Comparison of ENCODE assay signal across 25 cellular contexts in genomic region chr2:239360421-239361310, GRCh38. TPM values are rescaled to one million over a fixed set of nuclear protein-coding genes. Genes with fewer than 3 reads are reported as not detected.
DNase-seq lines count a peak whose midpoint lies in the region; ATAC-seq and TF ChIP-seq lines count a peak whose summit lies in the region.
"Had no signal": no experiment of that assay in that cellular context is flagged by ENCODE, and none has a peak within 500 bp of the region (broad histone marks: within the 10 kb centered on the region; RNA-seq: fewer than 3 reads in every experiment).

No MANE protein-coding gene starts in this region.

- H3K4me3 Mint-ChIP-seq in natural killer cell treated with Interleukin-12 subunit alpha and Interleukin-12 subunit beta and Interleukin-15 and Interleukin-18, amount 100 ng/mL, for 72 hours, result no peak overlapping the region
- H3K4me3 Mint-ChIP-seq in natural killer cell (no peak overlapping the region), endodermal cell (no peak overlapping the region)
- H3K4me3 Mint-ChIP-seq: activated CD4-positive, alpha-beta memory T cell treated with anti-CD3 and anti-CD28 coated beads, Interleukin-2, amount 10 ng/mL, durations not matched to agents 7 days and 5 days; stimulated activated naive CD8-positive, alpha-beta T cell treated with anti-CD3 and anti-CD28 coated beads, Interleukin-15, Interleukin-2, amounts not matched to agents 100 ng/mL and 50 ng/mL, for 24 hours had no signal

- WGBS in endodermal cell (ENCODE audit: insufficient coverage in 1 of 2, insufficient read length in 1 of 2), 2 experiments, result 82 to 93% methylated on average over 10 to 19 of the region's 19 CpGs

- H3K9me3 Mint-ChIP-seq in natural killer cell treated with Interleukin-12 subunit alpha and Interleukin-12 subunit beta and Interleukin-15 and Interleukin-18, amount 100 ng/mL, for 72 hours, result no peaks in the 10 kb centered on the region
- no peaks in the 10 kb centered on the region for H3K9me3 Mint-ChIP-seq in natural killer cell
- no peaks in the 10 kb centered on the region for H3K9me3 Mint-ChIP-seq in endodermal cell
- H3K9me3 Mint-ChIP-seq: stimulated activated naive CD8-positive, alpha-beta T cell treated with anti-CD3 and anti-CD28 coated beads, Interleukin-15, Interleukin-2, amounts not matched to agents 100 ng/mL and 50 ng/mL, for 24 hours had no signal

- no peaks in the 10 kb centered on the region for H3K27me3 ChIP-seq in endodermal cell (ENCODE audit: control insufficient read depth, insufficient read depth, low read length, poor library complexity, severe bottlenecking)
- H3K27me3 ChIP-seq: spleen had no signal

- peak; percentile 54 for DNase-seq in natural killer cell treated with Interleukin-12 subunit alpha and Interleukin-12 subunit beta and Interleukin-15 and Interleukin-18, amount 100 ng/mL, for 72 hours (ENCODE audit: low spot score)
- no peak for DNase-seq in natural killer cell
- no peak for DNase-seq in endodermal cell
- peak; percentile 21 for DNase-seq in omental fat pad (ENCODE audit: low spot score)
- DNase-seq in activated gamma-delta T cell treated with Interleukin-2 at 50 U/mL for 16 hours, result no peak
- DNase-seq in NCI-H2227 (lab: John Stamatoyannopoulos, UW; ENCODE audit: unreplicated experiment), result no peak
- no peak for DNase-seq in NCI-H2196 treated with DMSO at 0.1 percent for 48 hours (lab: John Stamatoyannopoulos, UW; ENCODE audit: unreplicated experiment)
- DNase-seq: ACHN; activated CD4-positive, alpha-beta memory T cell treated with anti-CD3 and anti-CD28 coated beads, Interleukin-2, amount 10 ng/mL, durations not matched to agents 7 days and 5 days; activated CD4-positive, CD25-positive, alpha-beta regulatory T cell; activated gamma-delta T cell; C1 segment of cervical spinal cord; Calu3; EL; KBM-7; naive B cell; NCI-H1436 treated with DMSO at 0.1 percent for 48 hours; NCI-H2171 treated with DMSO at 0.1 percent for 48 hours; NCI-H526 treated with DMSO at 0.1 percent for 48 hours; spleen; stimulated activated CD4-positive, alpha-beta T cell treated with anti-CD3 and anti-CD28 coated beads, Interleukin-4, amount 100 ng/mL, for 1 hour; trophoblast cell had no signal

- H3K9ac ChIP-seq in endodermal cell (ENCODE audit: extremely low read depth, low read length, poor library complexity, severe bottlenecking), result no peak overlapping the region

- H3K36me3 Mint-ChIP-seq in natural killer cell treated with Interleukin-12 subunit alpha and Interleukin-12 subunit beta and Interleukin-15 and Interleukin-18, amount 100 ng/mL, for 72 hours, result peaks cover under 1% of the 10 kb centered on the region
- H3K36me3 Mint-ChIP-seq in natural killer cell, result peaks cover under 1% of the 10 kb centered on the region
- H3K36me3 Mint-ChIP-seq in endodermal cell (ENCODE audit: low read depth), result peaks cover 10% of the 10 kb centered on the region

- H3K4me3 ChIP-seq in endodermal cell (ENCODE audit: low read length), result no peak overlapping the region
- H3K4me3 ChIP-seq: coronary artery, spleen had no signal

- no peaks in the 10 kb centered on the region for H3K4me1 ChIP-seq in endodermal cell (ENCODE audit: control insufficient read depth, insufficient read depth, low read length)

- H3K27ac ChIP-seq in endodermal cell (ENCODE audit: low read depth, low read length), result no peak overlapping the region
- H3K27ac ChIP-seq: coronary artery, spleen had no signal

- H3K4me1 Mint-ChIP-seq in natural killer cell treated with Interleukin-12 subunit alpha and Interleukin-12 subunit beta and Interleukin-15 and Interleukin-18, amount 100 ng/mL, for 72 hours (ENCODE audit: low read depth in 2 of 2), result peaks cover 32 to 38% of the 10 kb centered on the region in 2 donors
- H3K4me1 Mint-ChIP-seq in natural killer cell (peaks cover 34 to 49% of the 10 kb centered on the region in 2 donors), endodermal cell (peaks cover 18% of the 10 kb centered on the region)

- peaks cover under 1% of the 10 kb centered on the region for H3K9me3 ChIP-seq in endodermal cell (ENCODE audit: control insufficient read depth, low read length)

- TF ChIP-seq CTCF in natural killer cell (IDR thresholded peaks at IDR 0.05) (no peak), endodermal cell (conservative IDR thresholded peaks at IDR 0.05) (no peak), omental fat pad (IDR thresholded peaks at IDR 0.05) (no peak)

- H3K27me3 Mint-ChIP-seq in natural killer cell treated with Interleukin-12 subunit alpha and Interleukin-12 subunit beta and Interleukin-15 and Interleukin-18, amount 100 ng/mL, for 72 hours, result no peaks in the 10 kb centered on the region
- peaks cover 0 to 11% of the 10 kb centered on the region in 2 donors for H3K27me3 Mint-ChIP-seq in natural killer cell (ENCODE audit: low read depth in 2 of 2)
- H3K27me3 Mint-ChIP-seq in endodermal cell (ENCODE audit: insufficient read depth), result no peaks in the 10 kb centered on the region
- H3K27me3 Mint-ChIP-seq: activated CD4-positive, alpha-beta memory T cell treated with anti-CD3 and anti-CD28 coated beads, Interleukin-2, amount 10 ng/mL, durations not matched to agents 7 days and 5 days; naive B cell; stimulated activated naive CD8-positive, alpha-beta T cell treated with anti-CD3 and anti-CD28 coated beads, Interleukin-15, Interleukin-2, amounts not matched to agents 100 ng/mL and 50 ng/mL, for 24 hours had no signal

- H3K27ac Mint-ChIP-seq in natural killer cell treated with Interleukin-12 subunit alpha and Interleukin-12 subunit beta and Interleukin-15 and Interleukin-18, amount 100 ng/mL, for 72 hours, result no peak overlapping the region
- H3K27ac Mint-ChIP-seq in natural killer cell, result peak overlapping the region in 1 of 2 donors; percentile 54
- peak overlapping the region; percentile 38 for H3K27ac Mint-ChIP-seq in endodermal cell
- H3K27ac Mint-ChIP-seq: activated CD4-positive, alpha-beta memory T cell treated with anti-CD3 and anti-CD28 coated beads, Interleukin-2, amount 10 ng/mL, durations not matched to agents 7 days and 5 days; stimulated activated naive CD8-positive, alpha-beta T cell treated with anti-CD3 and anti-CD28 coated beads, Interleukin-15, Interleukin-2, amounts not matched to agents 100 ng/mL and 50 ng/mL, for 24 hours had no signal

- intact Hi-C loops in natural killer cell (cut with micrococcal nuclease), result loop anchor here (5.0 kb wide), 3 partner anchors 38 to 262 kb away; no protein-coding TSS in a partner anchor

- no peaks in the 10 kb centered on the region for H3K36me3 ChIP-seq in endodermal cell (ENCODE audit: control insufficient read depth, insufficient read depth, low read length)

- no peak for ATAC-seq in natural killer cell treated with Interleukin-12 subunit alpha and Interleukin-12 subunit beta and Interleukin-15 and Interleukin-18, amount 100 ng/mL, for 72 hours
- ATAC-seq in natural killer cell (no peak), omental fat pad (ENCODE audit: low FRiP score) (no peak), GM18520 (IDR thresholded peaks at IDR 0.05; ENCODE audit: unreplicated experiment) (no peak)

RNA-seq across cellular contexts. Expression of gene HDAC4, which starts 40.2 kb away (rescaled TPM):
- total RNA-seq in natural killer cell treated with Interleukin-12 subunit alpha and Interleukin-12 subunit beta and Interleukin-15 and Interleukin-18, amount 100 ng/mL, for 72 hours, result 10 to 100 TPM; 22.3 to 48.6 TPM
- total RNA-seq in natural killer cell (100 to 1,000 TPM in 2 of 3 donors, 10 to 100 TPM in 1; 74.9 to 105 (median 100) TPM), endodermal cell (10 to 100 TPM; 45.7 to 51.2 TPM), omental fat pad (100 to 1,000 TPM in 1 of 4 donors, 10 to 100 TPM in 3; 30.2 to 103 (median 51.7) TPM)
- polyA plus RNA-seq in endodermal cell (2013, experiment 1 of 2), result 11.1 TPM
- 13.9 TPM for polyA plus RNA-seq in endodermal cell (2013, experiment 2 of 2)

Comparison
In these comparisons a context has a peak if more than half of its experiments do, and no peak if none do; other contexts are left out.
1. DNase-seq: peak in natural killer cell treated with Interleukin-12 subunit alpha and Interleukin-12 subunit beta and Interleukin-15 and Interleukin-18, amount 100 ng/mL, for 72 hours (single experiment) and omental fat pad (single experiment); none in natural killer cell (single experiment), endodermal cell (single experiment), activated gamma-delta T cell treated with Interleukin-2 at 50 U/mL for 16 hours (single experiment), NCI-H2227 (single experiment) and NCI-H2196 treated with DMSO at 0.1 percent for 48 hours (single experiment).